8 cellular contexts compared by ENCODE assay signal in the genomic region with DNA sequence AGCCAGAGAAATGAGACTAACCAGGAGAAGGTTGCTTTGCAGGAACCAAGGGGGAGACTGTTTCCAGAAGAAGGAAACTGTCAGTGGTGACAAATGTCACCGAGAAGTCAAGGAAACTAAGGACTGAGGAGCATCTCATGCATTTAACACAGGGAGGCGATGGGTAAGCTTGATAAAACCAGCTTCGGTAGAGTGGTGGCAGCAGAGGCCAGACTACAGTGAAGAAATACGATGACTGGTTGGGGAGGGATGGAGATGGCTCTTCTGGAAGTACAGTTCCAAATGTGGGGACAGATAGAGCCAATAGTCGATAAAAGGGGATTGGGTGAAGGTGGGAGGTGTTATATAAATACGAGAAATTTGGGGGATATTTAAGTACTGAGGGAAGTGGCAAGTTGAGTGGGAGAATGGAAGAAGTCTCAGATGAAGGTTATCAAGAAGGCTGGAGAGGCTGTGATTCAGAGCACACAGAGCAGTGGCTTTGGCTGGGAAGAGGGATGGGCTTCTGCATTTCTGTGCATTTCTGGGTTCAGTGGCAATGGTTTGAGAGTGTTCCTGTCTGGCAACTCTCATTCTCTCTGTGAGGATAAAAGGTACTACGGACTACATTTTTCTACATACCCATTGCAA. TPM values are rescaled to one million over a fixed set of nuclear protein-coding genes. Genes with fewer than 3 reads are reported as not detected.
DNase-seq lines count a peak whose midpoint lies in the region; ATAC-seq, FAIRE-seq and TF ChIP-seq lines count a peak whose summit lies in the region.

No MANE protein-coding gene starts in this region.

- TF ChIP-seq CTCF in A549 (IDR thresholded peaks at IDR 0.05) (no peak), brain microvascular endothelial cell (IDR thresholded peaks at IDR 0.05; ENCODE audit: low read depth, low read length, missing control alignments) (peak; percentile 23), left lung (IDR thresholded peaks at IDR 0.05) (peak in 1 of 2 donors; percentile 12)

- H3K4me2 ChIP-seq in A549: no peak overlapping the region

- TF ChIP-seq EP300 in A549 (IDR thresholded peaks at IDR 0.05): no peak

- peak; percentile 36 to 50; a peak in 2 of 6 replicates for ATAC-seq in A549
- ATAC-seq in HG03066 (IDR thresholded peaks at IDR 0.05; ENCODE audit: low read depth, unreplicated experiment): peak; percentile 82
- peak; percentile 88 for ATAC-seq in left lung

- H3K4me3 ChIP-seq in A549: no peak overlapping the region
- H3K4me3 ChIP-seq in NT2/D1 (ENCODE audit: insufficient read length, low read depth): no peak overlapping the region
- no peak overlapping the region for H3K4me3 ChIP-seq in brain microvascular endothelial cell (ENCODE audit: low read depth, low read length)
- no peak overlapping the region for H3K4me3 ChIP-seq in left lung
- H3K4me3 ChIP-seq in SJCRH30: no peak overlapping the region

- intact Hi-C loops in left lung (cut with DNase I): loop anchor here in 1 of 2 donors (5.0 kb wide), 1 partner anchor 271 kb away; no protein-coding TSS in a partner anchor

- FAIRE-seq in A549 (lab: Jason Lieb, UNC): no peak

- no peak overlapping the region for H3K27ac ChIP-seq in A549
- no peak overlapping the region for H3K27ac ChIP-seq in brain microvascular endothelial cell
- no peak overlapping the region for H3K27ac ChIP-seq in left lung
- no peak overlapping the region for H3K27ac ChIP-seq in SJCRH30

- TF ChIP-seq RAD21 in A549 (conservative IDR thresholded peaks at IDR 0.05 in 1 of 2, IDR thresholded peaks at IDR 0.05 in 1 of 2): peak; percentile 21 to 36; a peak in 3 of 5 replicates

- H3K4me1 ChIP-seq in A549 (no peaks in the 10 kb centered on the region), NT2/D1 (ENCODE audit: insufficient read depth, insufficient read length) (no peaks in the 10 kb centered on the region), left lung (no peaks in the 10 kb centered on the region), SJCRH30 (no peaks in the 10 kb centered on the region)

- in situ Hi-C loops in brain microvascular endothelial cell (cut with HindIII; ENCODE audit: low pct_ligation_motif_present, low sequenced_read_pairs): no loop called here

- H3K36me3 ChIP-seq in NT2/D1 (ENCODE audit: insufficient read depth, insufficient read length, low read length) (no peaks in the 10 kb centered on the region), brain microvascular endothelial cell (replicated peaks) (no peaks in the 10 kb centered on the region), left lung (no peaks in the 10 kb centered on the region), SJCRH30 (no peaks in the 10 kb centered on the region)

- H3K9me3 ChIP-seq in A549 (no peaks in the 10 kb centered on the region), NT2/D1 (ENCODE audit: insufficient read depth, low read length) (no peaks in the 10 kb centered on the region), left lung (no peaks in the 10 kb centered on the region), SJCRH30 (replicated peaks) (no peaks in the 10 kb centered on the region)

- POLR2A ChIA-PET in A549 (lab: Yijun Ruan, JAX): no interaction called here

- no peak overlapping the region for H3K9ac ChIP-seq in NT2/D1 (ENCODE audit: insufficient read length, low read depth)

- no peaks in the 10 kb centered on the region for H3K27me3 ChIP-seq in NT2/D1 (ENCODE audit: insufficient read depth, insufficient read length)
- H3K27me3 ChIP-seq in brain microvascular endothelial cell (replicated peaks): no peaks in the 10 kb centered on the region
- H3K27me3 ChIP-seq in left lung: no peaks in the 10 kb centered on the region
- no peaks in the 10 kb centered on the region for H3K27me3 ChIP-seq in SJCRH30

- 5% methylated on average over 7 of the region's 7 CpGs for WGBS in A549 (ENCODE audit: missing lambda C conversion rate)

- CTCF ChIA-PET in A549 (lab: Yijun Ruan, JAX): no interaction called here

- TF ChIP-seq POLR2A in A549 (IDR thresholded peaks at IDR 0.05; ENCODE audit: low read length): no peak

- DNase-seq in A549 (ENCODE audit: low read depth in 1 of 2, low spot score in 1 of 2) (peak in 1 of 2 experiments; percentile 15), GM03348 (ENCODE audit: low spot score) (peak; percentile 56), NT2/D1 (ENCODE audit: low read depth, low spot score) (peak; percentile 33), brain microvascular endothelial cell (no peak), left lung (no peak), T-helper 9 cell (no peak), SJCRH30 (no peak)

TF ChIP-seq in A549, 52 proteins besides CTCF, POLR2A, EP300 and RAD21:
- no peak for TF ChIP-seq FOSB (CRISPR knock-in tag; IDR thresholded peaks at IDR 0.05)
- no peak for TF ChIP-seq USF2 (IDR thresholded peaks at IDR 0.05)
- no peak for TF ChIP-seq EHF (CRISPR knock-in tag; IDR thresholded peaks at IDR 0.05)
- TF ChIP-seq HOXB5 (CRISPR knock-in tag; IDR thresholded peaks at IDR 0.05): no peak

RNA-seq across cellular contexts. Expression of gene SC5D, which starts 29.2 kb away (rescaled TPM):
- polyA plus RNA-seq in A549 (2011; rRNA removed) (28.1 and 47.4 TPM in 2 replicates), A549 (2017; fragmentation: RNase III; extraction: RNeasy Plus Mini Kit Qiagen cat#74134 plus additional on column Dnase treatment) (13.1 to 18.1 TPM (median 17.2 TPM) in 3 replicates)
- 6.7 and 6.9 TPM in 2 replicates for polyA plus RNA-seq in A549 (2012; cell fraction: cytosol; rRNA removed)
- 3.7 and 4.7 TPM in 2 replicates for polyA plus RNA-seq in A549 (2012; cell fraction: nucleus; rRNA removed)
- 10.2 and 20.1 TPM in 2 replicates for polyA minus RNA-seq in A549 (2011; rRNA and poly(A)+ RNA removed)
- 10 to 100 TPM; 60.4 to 79.1 TPM for total RNA-seq in left lung
- 34.9 and 39.5 TPM in 2 replicates for total RNA-seq in SJCRH30 (2014; rRNA removed; shearing (Covaris generic))

Comparison
In these comparisons a context has a peak if more than half of its experiments do, and no peak if none do; other contexts are left out.
1. DNase-seq: peak in GM03348 (single experiment) and NT2/D1 (single experiment); none in brain microvascular endothelial cell (single experiment), left lung (0 of 2), T-helper 9 cell (single experiment) and SJCRH30 (0 of 2).
2. Peak in every context shown above with its lines, with median percentiles within 50 percentile points of each other: ATAC-seq.